ENCODE assay signal across 8 cellular contexts in genomic region chr9:69223605-69224004, GRCh38. TPM values are rescaled to one million over a fixed set of nuclear protein-coding genes. Genes with fewer than 3 reads are reported as not detected.
DNase-seq lines count a peak whose midpoint lies in the region; ATAC-seq and TF ChIP-seq lines count a peak whose summit lies in the region.

No MANE protein-coding gene starts in this region.

- H3K4me2 ChIP-seq in DOHH2 (ENCODE audit: low read length), result no peak overlapping the region

- DNase-seq in HL-60 (ENCODE audit: low read depth in 1 of 2, low spot score in 1 of 2) (peak in 1 of 2 experiments; percentile 8), SW480 (ENCODE audit: low spot score) (peak; percentile 53), psoas muscle (no peak)
- no peak for DNase-seq in stimulated activated CD4-positive, alpha-beta T cell treated with anti-CD3 and anti-CD28 coated beads, Interleukin-4, amount 100 ng/mL, for 24 hours
- no peak for DNase-seq in activated CD4-positive, alpha-beta T cell treated with anti-CD3 and anti-CD28 coated beads for 48 hours

- TF ChIP-seq CTCF in DOHH2 (IDR thresholded peaks at IDR 0.05; ENCODE audit: low read depth, low read length, poor library complexity, severe bottlenecking), result peak; percentile 72
- peak; percentile 50 for TF ChIP-seq CTCF in HL-60 (IDR thresholded peaks at IDR 0.05; ENCODE audit: insufficient read depth, low read length)
- TF ChIP-seq CTCF in gastroesophageal sphincter (IDR thresholded peaks at IDR 0.05), result peak in 3 of 4 experiments; percentile 35 to 59 (median 45)
- peak; percentile 70 for TF ChIP-seq CTCF in psoas muscle (IDR thresholded peaks at IDR 0.05)

- intact Hi-C loops in psoas muscle (cut with DNase I), result no loop called here

- no peaks in the 10 kb centered on the region for H4K20me1 ChIP-seq in DOHH2 (ENCODE audit: control insufficient read depth, insufficient read depth, low read depth, low read length)

- no peaks in the 10 kb centered on the region for H3K79me2 ChIP-seq in DOHH2 (ENCODE audit: control insufficient read depth, low read length)

- H3K4me3 ChIP-seq in DOHH2 (ENCODE audit: low read length) (no peak overlapping the region), HL-60 (replicated peaks; ENCODE audit: insufficient read depth, low read length) (no peak overlapping the region), gastroesophageal sphincter (no peak overlapping the region), psoas muscle (no peak overlapping the region)

- H3K4me1 ChIP-seq in DOHH2 (ENCODE audit: control insufficient read depth, low read length) (no peaks in the 10 kb centered on the region), gastroesophageal sphincter (no peaks in the 10 kb centered on the region), psoas muscle (no peaks in the 10 kb centered on the region)

- H3K27ac ChIP-seq in DOHH2 (ENCODE audit: low read depth, low read length), result no peak overlapping the region
- H3K27ac ChIP-seq in HL-60 (replicated peaks), result no peak overlapping the region
- no peak overlapping the region for H3K27ac ChIP-seq in gastroesophageal sphincter
- H3K27ac ChIP-seq in psoas muscle, result no peak overlapping the region

- H3K36me3 ChIP-seq in DOHH2 (ENCODE audit: control insufficient read depth, low read length), result peaks cover 21% of the 10 kb centered on the region
- H3K36me3 ChIP-seq in gastroesophageal sphincter, result peaks cover 0 to 80% of the 10 kb centered on the region in 2 donors
- peaks cover 6 to 70% of the 10 kb centered on the region in 2 donors for H3K36me3 ChIP-seq in psoas muscle (ENCODE audit: insufficient read depth in 1 of 2, low read depth in 1 of 2)

- H3K9me2 ChIP-seq in DOHH2 (replicated peaks; ENCODE audit: control insufficient read depth, low read length), result no peaks in the 10 kb centered on the region

- 45 to 67% methylated on average over 2 of the region's 2 CpGs for WGBS in gastroesophageal sphincter (ENCODE audit: low coverage in 1 of 2), 2 donors
- WGBS in psoas muscle, 3 donors, result 67 to 75% (median 70%) methylated on average over 2 of the region's 2 CpGs

- TF ChIP-seq EP300 in gastroesophageal sphincter (IDR thresholded peaks at IDR 0.05), result no peak

- no peaks in the 10 kb centered on the region for H3F3A ChIP-seq in DOHH2 (ENCODE audit: control insufficient read depth, insufficient read depth)

- TF ChIP-seq POLR2A in gastroesophageal sphincter (IDR thresholded peaks at IDR 0.05), result no peak

- no peaks in the 10 kb centered on the region for H3K9me3 ChIP-seq in DOHH2 (ENCODE audit: control insufficient read depth, insufficient read depth, low read length)
- no peaks in the 10 kb centered on the region for H3K9me3 ChIP-seq in gastroesophageal sphincter
- no peaks in the 10 kb centered on the region for H3K9me3 ChIP-seq in psoas muscle

- ATAC-seq in gastroesophageal sphincter, result no peak
- peak; percentile 82 to 95 (median 90) for ATAC-seq in psoas muscle
- no peak for ATAC-seq in HG03439 (IDR thresholded peaks at IDR 0.05; ENCODE audit: unreplicated experiment)

- H3K27me3 ChIP-seq in DOHH2 (ENCODE audit: control insufficient read depth, low read length) (no peaks in the 10 kb centered on the region), HL-60 (ENCODE audit: insufficient read depth, poor library complexity, severe bottlenecking) (no peaks in the 10 kb centered on the region), gastroesophageal sphincter (no peaks in the 10 kb centered on the region), psoas muscle (ENCODE audit: insufficient read depth in 3 of 3, low read length in 2 of 3) (no peaks in the 10 kb centered on the region)

RNA-seq across cellular contexts. Expression of gene TJP2, which starts 49.5 kb away (rescaled TPM):
- total RNA-seq in gastroesophageal sphincter (100 to 1,000 TPM in 2 of 4 donors, 10 to 100 TPM in 2; 39.3 to 147 (median 104) TPM), psoas muscle (10 to 100 TPM; 14.8 to 25.1 (median 19.0) TPM)
- polyA plus RNA-seq in psoas muscle, result 10 to 100 TPM in 1 of 3 donors, 1 to 10 TPM in 2; 6.6 to 12.5 (median 7.9) TPM

Comparison
In these comparisons a context has a peak if more than half of its experiments do, and no peak if none do; other contexts are left out.
1. ATAC-seq: peak in psoas muscle (4 of 4); none in gastroesophageal sphincter (single experiment) and HG03439 (single experiment).
2. Peak in every context shown above with its lines, with median percentiles within 50 percentile points of each other: CTCF ChIP-seq.